In the genomic region with DNA sequence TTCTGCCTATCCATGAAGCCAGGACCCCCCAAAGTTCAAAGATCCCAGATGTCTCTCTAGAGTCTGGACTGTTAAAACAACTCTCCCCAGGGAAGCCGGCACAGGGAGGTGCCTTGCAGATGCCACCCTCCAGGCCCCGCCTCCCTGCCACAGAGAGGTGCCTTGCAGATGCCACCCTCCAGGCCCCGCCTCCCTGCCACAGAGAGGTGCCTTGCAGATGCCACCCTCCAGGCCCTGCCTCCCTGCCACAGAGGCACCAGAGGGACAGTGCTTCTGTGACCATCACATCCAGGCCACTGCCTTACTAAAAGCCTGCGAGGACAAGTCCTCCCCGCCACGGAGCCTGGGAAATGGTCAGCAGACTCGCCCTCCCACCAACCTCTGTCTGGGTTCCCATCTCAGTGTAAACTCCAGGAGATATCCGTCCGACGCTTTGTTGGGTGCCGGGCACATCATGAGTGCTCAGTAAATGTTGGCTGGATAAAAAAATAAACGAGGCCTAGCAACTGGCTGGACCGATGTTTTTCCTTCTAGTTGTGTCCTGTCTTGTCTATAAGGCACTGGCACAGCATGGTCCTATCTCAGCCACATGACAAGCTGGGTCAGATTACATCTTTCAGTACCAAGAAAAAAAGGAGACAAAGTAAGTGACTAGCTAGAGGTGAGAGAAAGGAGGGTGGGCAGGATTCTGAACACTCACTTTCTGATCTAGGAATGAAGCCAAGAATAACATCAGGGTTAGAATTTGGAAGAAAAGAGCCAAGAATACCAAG, we compare ENCODE assay signal across 9 cellular contexts.
DNase-seq lines count a peak whose midpoint lies in the region; ATAC-seq and TF ChIP-seq lines count a peak whose summit lies in the region.
"Had no signal": no experiment of that assay in that cellular context is flagged by ENCODE, and none has a peak within 500 bp of the region (broad histone marks: within the 10 kb centered on the region; RNA-seq: fewer than 3 reads in every experiment).

No MANE protein-coding gene starts in this region.

- H3K36me3 ChIP-seq in RWPE2 (ENCODE audit: low read depth): no peaks in the 10 kb centered on the region

- no peak for TF ChIP-seq CTCF in RWPE2 (IDR thresholded peaks at IDR 0.05; ENCODE audit: poor library complexity, severe bottlenecking)

- DNase-seq in Daoy (ENCODE audit: low read depth) (peak; percentile 39), RWPE2 (ENCODE audit: low spot score) (no peak), left cardiac atrium (no peak), putamen (ENCODE audit: low spot score) (peak; percentile 47), dedifferentiated amniotic fluid mesenchymal stem cell (ENCODE audit: extremely low spot score) (no peak), DMS 273 treated with DMSO at 0.1 percent for 48 hours (lab: John Stamatoyannopoulos, UW) (no peak), cortex of kidney (lab: John Stamatoyannopoulos, UW) (no peak)
- DNase-seq: NCI-H1694 treated with DMSO at 0.1 percent for 48 hours had no signal

- H3K27me3 ChIP-seq in RWPE2 (ENCODE audit: insufficient read depth, poor library complexity, severe bottlenecking): no peaks in the 10 kb centered on the region

- no peaks in the 10 kb centered on the region for H3K9me3 ChIP-seq in RWPE2 (ENCODE audit: severe bottlenecking)

- H3K4me1 ChIP-seq in RWPE2 (ENCODE audit: insufficient read depth, poor library complexity, severe bottlenecking): peaks cover 11% of the 10 kb centered on the region

- peak overlapping the region; percentile 23 for H3K27ac ChIP-seq in RWPE2 (ENCODE audit: poor library complexity, severe bottlenecking)

- ATAC-seq in RWPE2 (ENCODE audit: low read depth) (peak; percentile 76), left cardiac atrium (peak; percentile 44 to 69), GM18519 (IDR thresholded peaks at IDR 0.05; ENCODE audit: low FRiP score, unreplicated experiment) (no peak)

- intact Hi-C loops in left cardiac atrium (cut with DNase I): no loop called here

- H3K4me3 ChIP-seq in RWPE2 (ENCODE audit: severe bottlenecking): no peak overlapping the region

Comparison
In these comparisons a context has a peak if more than half of its experiments do, and no peak if none do; other contexts are left out.
1. DNase-seq: peak in Daoy (single experiment) and putamen (single experiment); none in RWPE2 (single experiment), left cardiac atrium (single experiment), dedifferentiated amniotic fluid mesenchymal stem cell (single experiment), DMS 273 treated with DMSO at 0.1 percent for 48 hours (single experiment) and cortex of kidney (single experiment).